Comparison of ENCODE assay signal across 1 cellular context in the genomic region with DNA sequence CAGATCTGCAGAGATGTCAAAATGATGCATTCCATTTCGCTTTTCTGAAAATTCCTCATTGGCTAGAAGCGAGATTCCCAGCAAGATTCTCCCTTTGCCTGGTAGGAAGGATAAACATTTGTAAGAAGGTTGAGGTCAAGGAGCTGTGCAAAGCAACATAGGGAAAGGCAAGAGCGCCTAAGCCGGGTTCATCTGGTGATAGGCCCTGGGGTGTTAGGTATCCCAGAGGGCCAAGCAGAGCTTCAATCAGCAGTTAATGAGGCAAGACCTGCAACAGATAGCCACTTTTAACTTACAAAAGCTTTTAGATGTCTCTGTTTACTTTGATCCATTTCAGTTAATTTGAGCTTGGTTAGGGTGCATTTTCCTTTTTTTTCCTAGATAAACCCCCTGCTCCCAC.
TF ChIP-seq lines count a peak whose summit lies in the region.

No MANE protein-coding gene starts in this region.

TF ChIP-seq in WTC11, 78 proteins besides CTCF, POLR2A, EP300 and RAD21 (continued from another document):
- no peak for TF ChIP-seq ZNF281 (CRISPR knock-in tag; IDR thresholded peaks at IDR 0.05)
- TF ChIP-seq ATF1 (CRISPR knock-in tag; IDR thresholded peaks at IDR 0.05), result no peak
- no peak for TF ChIP-seq TCF7 (CRISPR knock-in tag; IDR thresholded peaks at IDR 0.05; ENCODE audit: low read depth)
- TF ChIP-seq TEAD1 (CRISPR knock-in tag; IDR thresholded peaks at IDR 0.05), result no peak
- no peak for TF ChIP-seq JAZF1 (CRISPR knock-in tag; IDR thresholded peaks at IDR 0.05)
- no peak for TF ChIP-seq ZNF317 (CRISPR knock-in tag; IDR thresholded peaks at IDR 0.05; ENCODE audit: borderline replicate concordance, low read depth)
- no peak for TF ChIP-seq E2F1 (CRISPR knock-in tag; IDR thresholded peaks at IDR 0.05)
- TF ChIP-seq, protein P1, sequence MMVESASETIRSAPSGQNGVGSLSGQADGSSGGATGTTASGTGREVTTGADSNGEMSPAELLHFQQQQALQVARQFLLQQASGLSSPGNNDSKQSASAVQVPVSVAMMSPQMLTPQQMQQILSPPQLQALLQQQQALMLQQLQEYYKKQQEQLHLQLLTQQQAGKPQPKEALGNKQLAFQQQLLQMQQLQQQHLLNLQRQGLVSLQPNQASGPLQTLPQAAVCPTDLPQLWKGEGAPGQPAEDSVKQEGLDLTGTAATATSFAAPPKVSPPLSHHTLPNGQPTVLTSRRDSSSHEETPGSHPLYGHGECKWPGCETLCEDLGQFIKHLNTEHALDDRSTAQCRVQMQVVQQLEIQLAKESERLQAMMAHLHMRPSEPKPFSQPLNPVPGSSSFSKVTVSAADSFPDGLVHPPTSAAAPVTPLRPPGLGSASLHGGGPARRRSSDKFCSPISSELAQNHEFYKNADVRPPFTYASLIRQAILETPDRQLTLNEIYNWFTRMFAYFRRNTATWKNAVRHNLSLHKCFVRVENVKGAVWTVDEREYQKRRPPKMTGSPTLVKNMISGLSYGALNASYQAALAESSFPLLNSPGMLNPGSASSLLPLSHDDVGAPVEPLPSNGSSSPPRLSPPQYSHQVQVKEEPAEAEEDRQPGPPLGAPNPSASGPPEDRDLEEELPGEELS (CRISPR knock-in tag; IDR thresholded peaks at IDR 0.05), result no peak
- no peak for TF ChIP-seq JUN (CRISPR knock-in tag; IDR thresholded peaks at IDR 0.05)
- no peak for TF ChIP-seq ZNF396 (CRISPR knock-in tag; IDR thresholded peaks at IDR 0.05; ENCODE audit: borderline replicate concordance)
- TF ChIP-seq KAT7 (CRISPR knock-in tag; IDR thresholded peaks at IDR 0.05; ENCODE audit: borderline replicate concordance), result no peak
TF ChIP-seq in WTC11: peak in this region for 0.
